Comparison of ENCODE assay signal across 15 cellular contexts in the genomic region with DNA sequence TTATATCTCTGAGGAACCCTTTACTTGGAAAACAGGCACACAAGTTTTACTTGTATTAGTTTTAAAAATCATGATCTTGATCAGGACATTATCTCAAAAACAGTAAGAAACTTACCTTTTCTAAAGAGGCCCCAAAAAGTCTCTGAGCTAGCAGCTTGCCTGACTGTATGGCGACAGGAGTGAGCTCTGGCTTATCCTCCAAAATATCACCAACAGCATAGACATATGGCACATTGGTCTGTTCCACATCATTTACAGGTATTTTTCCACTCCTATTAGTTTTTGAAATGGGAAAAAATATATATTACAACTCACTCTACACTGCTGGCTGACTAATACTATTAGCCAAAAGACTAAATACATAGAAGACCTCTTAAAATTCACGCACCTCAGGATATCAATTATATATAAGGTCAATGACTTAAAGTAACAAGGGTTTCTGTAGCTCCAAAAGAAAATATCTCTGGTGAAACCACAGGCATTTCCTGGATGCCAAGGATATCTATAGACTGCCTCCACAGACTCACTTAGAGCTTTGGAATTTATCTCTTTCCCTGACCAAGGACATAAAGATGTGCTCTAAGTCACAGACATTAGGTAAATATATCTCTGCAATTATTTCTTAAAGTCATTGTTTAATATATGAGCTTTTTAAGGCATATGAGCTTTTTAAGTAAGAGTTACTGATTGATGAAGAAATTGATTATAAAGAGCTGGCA. TPM values are rescaled to one million over a fixed set of nuclear protein-coding genes. Genes with fewer than 3 reads are reported as not detected.
DNase-seq lines count a peak whose midpoint lies in the region; ATAC-seq and TF ChIP-seq lines count a peak whose summit lies in the region.
"Had no signal": no experiment of that assay in that cellular context is flagged by ENCODE, and none has a peak within 500 bp of the region (broad histone marks: within the 10 kb centered on the region; RNA-seq: fewer than 3 reads in every experiment).

No MANE protein-coding gene starts in this region.

- H3K27me3 ChIP-seq in Panc1 (ENCODE audit: control insufficient read depth, insufficient read depth, low read length) (no peaks in the 10 kb centered on the region), mesendoderm (ENCODE audit: insufficient read depth, low read length, poor library complexity) (no peaks in the 10 kb centered on the region)
- H3K27me3 ChIP-seq: SJCRH30 had no signal

- no peak overlapping the region for H2BK120ac ChIP-seq in mesendoderm (ENCODE audit: low read depth, low read length)

- H4K20me1 ChIP-seq in OCI-LY7 (ENCODE audit: insufficient read depth, low read length), result no peaks in the 10 kb centered on the region

- H2AK5ac ChIP-seq in mesendoderm (ENCODE audit: low read length), result no peak overlapping the region

- ATAC-seq in Panc1 (peak; percentile 81; the same call in 1 of the 2 replicates), HG02763 (IDR thresholded peaks at IDR 0.05; ENCODE audit: unreplicated experiment) (no peak)

- H3K27ac ChIP-seq in Panc1 (ENCODE audit: low read length), result no peak overlapping the region
- no peak overlapping the region for H3K27ac ChIP-seq in mesendoderm (ENCODE audit: low read depth, low read length)
- no peak overlapping the region for H3K27ac ChIP-seq in OCI-LY7 (ENCODE audit: low read depth, low read length, poor library complexity, severe bottlenecking)
- H3K27ac ChIP-seq: SJCRH30 had no signal

- in situ Hi-C loops in Panc1 (cut with HindIII; ENCODE audit: low pct_unique_long_range_greater_than_20kb, low sequenced_read_pairs), result no loop called here

- no peaks in the 10 kb centered on the region for H3K9me2 ChIP-seq in OCI-LY7 (ENCODE audit: insufficient read depth, low read length)

- H3K36me3 ChIP-seq in Panc1 (ENCODE audit: control insufficient read depth, insufficient read depth, low read length) (no peaks in the 10 kb centered on the region), mesendoderm (ENCODE audit: control insufficient read depth, insufficient read depth, low read length) (no peaks in the 10 kb centered on the region), OCI-LY7 (ENCODE audit: insufficient read depth, low read length) (no peaks in the 10 kb centered on the region)
- H3K36me3 ChIP-seq: SJCRH30 had no signal

- no peak overlapping the region for H4K8ac ChIP-seq in mesendoderm (ENCODE audit: low read depth, low read length)

- H3K4me2 ChIP-seq in mesendoderm (ENCODE audit: low read length) (no peak overlapping the region), OCI-LY7 (ENCODE audit: low read length) (no peak overlapping the region)

- WGBS in mesendoderm (ENCODE audit: extremely low coverage, insufficient coverage, low lambda C conversion rate), result no CpG with 5 or more reads among the region's 2 CpGs

- no peak overlapping the region for H2BK15ac ChIP-seq in mesendoderm (replicated peaks; ENCODE audit: low read depth)

- no peak overlapping the region for H3K56ac ChIP-seq in mesendoderm (ENCODE audit: low read length)

- no peak overlapping the region for H3K9ac ChIP-seq in mesendoderm (ENCODE audit: low read length)

- DNase-seq in COLO829 (ENCODE audit: low spot score) (peak; percentile 62), Panc1 (ENCODE audit: low read depth, low spot score) (no peak), cerebellar cortex (ENCODE audit: low spot score) (peak; percentile 50), mesendoderm (peak; percentile 63), NAMALWA (ENCODE audit: low spot score) (no peak), iPS-NIHi11 (ENCODE audit: low spot score) (no peak), OCI-LY7 (ENCODE audit: low spot score) (no peak)
- DNase-seq: activated CD8-positive, alpha-beta memory T cell treated with anti-CD3 and anti-CD28 coated beads, Interleukin-2, amount 50 U/mL, for 4 hours; DND-41; immature natural killer cell; NCI-H2029; NCI-H82; posterior cingulate gyrus had no signal

- no peak overlapping the region for H4K5ac ChIP-seq in mesendoderm (ENCODE audit: low read length)

- no peak overlapping the region for H2BK5ac ChIP-seq in mesendoderm (ENCODE audit: low read length)

- H3K4me1 ChIP-seq in Panc1 (ENCODE audit: control insufficient read depth, insufficient read depth, low read length) (no peaks in the 10 kb centered on the region), mesendoderm (ENCODE audit: control insufficient read depth, low read depth, low read length) (no peaks in the 10 kb centered on the region), OCI-LY7 (ENCODE audit: insufficient read depth, low read length, poor library complexity, severe bottlenecking) (no peaks in the 10 kb centered on the region)

- H3K18ac ChIP-seq in mesendoderm (ENCODE audit: low read length), result no peak overlapping the region

- H3K9me3 ChIP-seq in Panc1 (ENCODE audit: control insufficient read depth, insufficient read depth, low read depth, low read length) (no peaks in the 10 kb centered on the region), OCI-LY7 (ENCODE audit: low read length) (no peaks in the 10 kb centered on the region)
- H3K9me3 ChIP-seq: SJCRH30 had no signal

- H3K4me3 ChIP-seq in Panc1 (ENCODE audit: low read depth in 2 of 2, low read length in 2 of 2) (no peak overlapping the region), mesendoderm (ENCODE audit: low read length) (no peak overlapping the region), OCI-LY7 (ENCODE audit: low read depth, low read length, poor library complexity, severe bottlenecking) (no peak overlapping the region)
- H3K4me3 ChIP-seq: SJCRH30 had no signal

- no peak overlapping the region for H2AFZ ChIP-seq in OCI-LY7 (ENCODE audit: low read length)

- H3K79me2 ChIP-seq in mesendoderm (ENCODE audit: control insufficient read depth, insufficient read depth, low read length), result no peaks in the 10 kb centered on the region
- no peaks in the 10 kb centered on the region for H3K79me2 ChIP-seq in OCI-LY7 (ENCODE audit: insufficient read depth, low read depth, low read length)

- no peak overlapping the region for H3K4ac ChIP-seq in mesendoderm (ENCODE audit: low read depth, low read length)

- TF ChIP-seq CTCF in Panc1 (IDR thresholded peaks at IDR 0.05) (no peak), OCI-LY7 (conservative IDR thresholded peaks at IDR 0.05; ENCODE audit: low read length) (no peak)

- CTCF ChIA-PET in Panc1 (lab: Charles Lee), result no interaction called here
- CTCF ChIA-PET in OCI-LY7 (lab: Charles Lee; ENCODE audit: unreplicated experiment), result no interaction called here

- intact Hi-C loops in Panc1 (cut with micrococcal nuclease; ENCODE audit: unreplicated experiment), result no loop called here
- intact Hi-C loops in OCI-LY7 (cut with micrococcal nuclease; ENCODE audit: unreplicated experiment), result no loop called here

- H3K79me1 ChIP-seq in mesendoderm (ENCODE audit: low read length), result no peaks in the 10 kb centered on the region

- no peak overlapping the region for H3K23ac ChIP-seq in mesendoderm (ENCODE audit: low read length)

- BruUV-seq in Panc1 (replicated peaks; lab: Mats Ljungman, UMichigan) (no TSS peak), OCI-LY7 (replicated peaks; lab: Mats Ljungman, UMichigan) (no TSS peak)

- POLR2A ChIA-PET in Panc1 (lab: Charles Lee) (no interaction called here), OCI-LY7 (lab: Charles Lee) (interaction anchor here (0.5 to 1.2 kb wide), 2 partner anchors 7 to 64 kb away, joined by 3 read pairs; no protein-coding TSS in a partner anchor)

RNA-seq across cellular contexts. Expression of gene TXNRD3, which starts 33.1 kb away (rescaled TPM):
- total RNA-seq in Panc1 (2021; ENCODE audit: unreplicated experiment) (17.2 TPM), OCI-LY7 (2022) (not detected in 2 replicates)
- polyA plus RNA-seq in Panc1 (2012; ENCODE audit: insufficient read length), result 15.6 TPM
- polyA plus RNA-seq in mesendoderm (2013, experiment 1 of 2), result 2.3 TPM
- 2.6 TPM for polyA plus RNA-seq in mesendoderm (2013, experiment 2 of 2)
- total RNA-seq in OCI-LY7 (2014; rRNA removed; shearing (Covaris generic)), result not detected in 2 replicates

Comparison
In these comparisons a context has a peak if more than half of its experiments do, and no peak if none do; other contexts are left out.
1. DNase-seq: peak in COLO829 (single experiment), cerebellar cortex (single experiment) and mesendoderm (single experiment); none in Panc1 (single experiment), NAMALWA (single experiment), iPS-NIHi11 (single experiment) and OCI-LY7 (single experiment).
2. RNA of gene TXNRD3, which starts 33.1 kb away (total RNA-seq): 17.2 TPM in Panc1 (single experiment); not detected in OCI-LY7; every median in the first group is over 10 times any median in the second.